In the genomic region with DNA sequence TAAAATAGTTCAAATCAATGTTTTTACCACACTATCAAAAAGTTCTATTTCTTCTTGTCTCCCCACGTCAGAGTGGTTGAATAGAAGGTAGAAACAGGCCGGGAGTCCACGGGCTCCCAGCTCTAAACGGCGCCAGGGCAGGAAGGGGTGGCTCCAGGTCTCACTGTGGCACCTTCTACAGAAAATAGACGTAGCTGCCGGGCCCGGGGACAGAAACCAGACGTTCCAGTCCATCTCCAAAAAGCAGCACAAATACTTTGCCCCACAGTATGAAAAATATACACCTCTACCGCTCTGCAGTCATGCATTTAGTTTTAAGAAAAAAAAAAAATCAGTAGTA, we compare ENCODE assay signal across 19 cellular contexts. TPM values are rescaled to one million over a fixed set of nuclear protein-coding genes. Genes with fewer than 3 reads are reported as not detected.
DNase-seq lines count a peak whose midpoint lies in the region; ATAC-seq, FAIRE-seq and TF ChIP-seq lines count a peak whose summit lies in the region.
"Had no signal": no experiment of that assay in that cellular context is flagged by ENCODE, and none has a peak within 500 bp of the region (broad histone marks: within the 10 kb centered on the region; RNA-seq: fewer than 3 reads in every experiment).

No MANE protein-coding gene starts in this region.

- H4K20me1 ChIP-seq in osteoblast (ENCODE audit: insufficient read depth, low read length), result peaks cover 26% of the 10 kb centered on the region

- FAIRE-seq in RCC 7860 (lab: Jason Lieb, UNC), result no peak
- FAIRE-seq: GM12878 had no signal

- H3K27me3 ChIP-seq in heart left ventricle (no peaks in the 10 kb centered on the region), right cardiac atrium (ENCODE audit: control insufficient read depth, insufficient read depth) (no peaks in the 10 kb centered on the region), osteoblast (ENCODE audit: insufficient read depth, low read length) (no peaks in the 10 kb centered on the region), vagina (no peaks in the 10 kb centered on the region)
- H3K27me3 ChIP-seq in CD8-positive, alpha-beta T cell (ENCODE audit: insufficient read depth, low read length), result no peaks in the 10 kb centered on the region
- H3K27me3 ChIP-seq: hepatocyte had no signal

- intact Hi-C loops in heart left ventricle (cut with DNase I) (loop anchor here in 1 of 10 donors (10.0 kb wide), 1 partner anchor 373 kb away; no protein-coding TSS in a partner anchor), right cardiac atrium (cut with DNase I) (no loop called here), vagina (cut with DNase I) (no loop called here)
- intact Hi-C loops in CD8-positive, alpha-beta T cell (cut with DNase I, micrococcal nuclease), result no loop called here

- no peak overlapping the region for H3K4me3 Mint-ChIP-seq in CD8-positive, alpha-beta T cell
- H3K4me3 Mint-ChIP-seq: activated B cell treated with CpG ODN at 0.5 μM for 24 hours; activated naive CD4-positive, alpha-beta T cell treated with anti-CD3 and anti-CD28 coated beads, Interleukin-2, amount 50 U/mL, for 24 hours had no signal

- H3K4me1 Mint-ChIP-seq in CD8-positive, alpha-beta T cell (ENCODE audit: low read depth), result no peaks in the 10 kb centered on the region
- H3K4me1 Mint-ChIP-seq: activated B cell treated with CpG ODN at 0.5 μM for 24 hours; activated naive CD4-positive, alpha-beta T cell treated with anti-CD3 and anti-CD28 coated beads, Interleukin-2, amount 50 U/mL, for 24 hours had no signal

- H3K27ac Mint-ChIP-seq in CD8-positive, alpha-beta T cell, result no peak overlapping the region
- H3K27ac Mint-ChIP-seq: activated B cell treated with CpG ODN at 0.5 μM for 24 hours; activated naive CD4-positive, alpha-beta T cell treated with anti-CD3 and anti-CD28 coated beads, Interleukin-2, amount 50 U/mL, for 24 hours had no signal

- H3K9me3 ChIP-seq in heart left ventricle (no peaks in the 10 kb centered on the region), right cardiac atrium (ENCODE audit: control insufficient read depth, low read length) (no peaks in the 10 kb centered on the region), osteoblast (ENCODE audit: low read depth, low read length) (no peaks in the 10 kb centered on the region), vagina (no peaks in the 10 kb centered on the region)
- H3K9me3 ChIP-seq in CD8-positive, alpha-beta T cell (ENCODE audit: low read length), result no peaks in the 10 kb centered on the region

- no peak for DNase-seq in heart left ventricle
- no peak for DNase-seq in right cardiac atrium
- DNase-seq in osteoblast (ENCODE audit: insufficient read length, low spot score, missing footprints), result peak; percentile 65
- DNase-seq in vagina (ENCODE audit: extremely low spot score in 2 of 2), result no peak
- DNase-seq in CD8-positive, alpha-beta T cell, result no peak
- no peak for DNase-seq in stimulated activated CD4-positive, alpha-beta T cell treated with anti-CD3 and anti-CD28 coated beads, Interleukin-4, amount 100 ng/mL, for 24 hours
- DNase-seq in RCC 7860 (ENCODE audit: low spot score), result no peak
- DNase-seq: activated B cell treated with CpG ODN at 0.5 μM for 24 hours; COR-L47; effector memory CD4-positive, alpha-beta T cell; GOT3; KG1; NCI-H1092; NCI-H2171 treated with DMSO at 0.1 percent for 48 hours; stimulated activated naive CD4-positive, alpha-beta T cell treated with Interleukin-2 at 50 U/mL for 16 hours had no signal

- ATAC-seq in heart left ventricle (no peak), right cardiac atrium (no peak)
- ATAC-seq in CD8-positive, alpha-beta T cell, result no peak
- ATAC-seq: GM12878 had no signal

- H3K36me3 Mint-ChIP-seq in CD8-positive, alpha-beta T cell, result peaks cover 56% of the 10 kb centered on the region

- WGBS in heart left ventricle, 4 donors, result 54 to 66% (median 63%) methylated on average over 10 of the region's 10 CpGs
- 47% methylated on average over 10 of the region's 10 CpGs for WGBS in right cardiac atrium

- H2AFZ ChIP-seq in osteoblast (ENCODE audit: low read length), result no peak overlapping the region
- H2AFZ ChIP-seq: hepatocyte had no signal

- TF ChIP-seq POLR2A in heart left ventricle (IDR thresholded peaks at IDR 0.05) (no peak), vagina (IDR thresholded peaks at IDR 0.05) (no peak)

- H3K27me3 Mint-ChIP-seq in CD8-positive, alpha-beta T cell (ENCODE audit: low read depth), result no peaks in the 10 kb centered on the region
- H3K27me3 Mint-ChIP-seq: activated B cell treated with CpG ODN at 0.5 μM for 24 hours; activated naive CD4-positive, alpha-beta T cell treated with anti-CD3 and anti-CD28 coated beads, Interleukin-2, amount 50 U/mL, for 24 hours had no signal

- H3K4me1 ChIP-seq in heart left ventricle, result peaks cover 0 to 17% (median 3%) of the 10 kb centered on the region in 12 donors
- H3K4me1 ChIP-seq in right cardiac atrium (ENCODE audit: control insufficient read depth, insufficient read depth, low read length), result no peaks in the 10 kb centered on the region
- peaks cover 16% of the 10 kb centered on the region for H3K4me1 ChIP-seq in osteoblast (ENCODE audit: insufficient read depth, low read length)
- H3K4me1 ChIP-seq in vagina, result peaks cover 16% of the 10 kb centered on the region
- H3K4me1 ChIP-seq in CD8-positive, alpha-beta T cell (ENCODE audit: insufficient read depth, low read length), result no peaks in the 10 kb centered on the region

- H3K79me2 ChIP-seq in osteoblast (ENCODE audit: insufficient read depth, low read length), result no peaks in the 10 kb centered on the region

- CTCF ChIA-PET in CD8-positive, alpha-beta T cell (lab: Charles Lee), result interaction anchor here (0.8 to 1.2 kb wide), 2 partner anchors 17 to 218 kb away, joined by 3 read pairs; no protein-coding TSS in a partner anchor

- H3K9me3 Mint-ChIP-seq in CD8-positive, alpha-beta T cell, result no peaks in the 10 kb centered on the region
- H3K9me3 Mint-ChIP-seq: activated B cell treated with CpG ODN at 0.5 μM for 24 hours; activated naive CD4-positive, alpha-beta T cell treated with anti-CD3 and anti-CD28 coated beads, Interleukin-2, amount 50 U/mL, for 24 hours had no signal

- no peak overlapping the region for H3K4me2 ChIP-seq in osteoblast (ENCODE audit: insufficient read depth, low read length)
- H3K4me2 ChIP-seq: hepatocyte had no signal

- H3K36me3 ChIP-seq in heart left ventricle (peaks cover 0 to 74% (median 55%) of the 10 kb centered on the region in 9 donors), osteoblast (ENCODE audit: insufficient read depth, low read length) (peaks cover 43% of the 10 kb centered on the region), vagina (peaks cover 0 to 52% of the 10 kb centered on the region in 2 donors)
- H3K36me3 ChIP-seq in CD8-positive, alpha-beta T cell (ENCODE audit: insufficient read depth, low read length), result peaks cover 31% of the 10 kb centered on the region

- H3K4me3 ChIP-seq in heart left ventricle (no peak overlapping the region), right cardiac atrium (ENCODE audit: low read length) (no peak overlapping the region), osteoblast (ENCODE audit: insufficient read depth, low read length) (no peak overlapping the region), vagina (no peak overlapping the region)
- H3K4me3 ChIP-seq in CD8-positive, alpha-beta T cell (ENCODE audit: low read depth, low read length), result no peak overlapping the region
- H3K4me3 ChIP-seq: GM12878, hepatocyte had no signal

- H3K27ac ChIP-seq in heart left ventricle (peak overlapping the region in 7 of 12 donors; percentile 14 to 70 (median 62)), right cardiac atrium (ENCODE audit: low read length) (no peak overlapping the region), cingulate gyrus (ENCODE audit: low read depth, low read length) (peak overlapping the region; percentile 85), osteoblast (ENCODE audit: low read depth, low read length) (peak overlapping the region; percentile 43), vagina (peak overlapping the region; percentile 10)
- no peak overlapping the region for H3K27ac ChIP-seq in CD8-positive, alpha-beta T cell (ENCODE audit: low read depth, low read length)

- TF ChIP-seq CTCF in heart left ventricle (IDR thresholded peaks at IDR 0.05) (no peak), osteoblast (IDR thresholded peaks at IDR 0.05; ENCODE audit: extremely low read depth, low read depth, low read length) (no peak), vagina (IDR thresholded peaks at IDR 0.05) (no peak)
- TF ChIP-seq CTCF in CD8-positive, alpha-beta T cell (IDR thresholded peaks at IDR 0.05), result no peak

- POLR2A ChIA-PET in CD8-positive, alpha-beta T cell (lab: Charles Lee), result no interaction called here

RNA-seq across cellular contexts. Expression of gene CCNK, which starts 30.9 kb away (rescaled TPM):
- total RNA-seq in heart left ventricle (10 to 100 TPM; 11.8 to 35.3 (median 30.2) TPM), right cardiac atrium (10 to 100 TPM; 30.0 to 36.5 (median 31.4) TPM), osteoblast (28.6 and 35.4 TPM in 2 replicates), vagina (27.5 TPM)
- polyA plus RNA-seq in heart left ventricle (10 to 100 TPM in 1 of 2 donors, 1 to 10 TPM in 1; 9.1 to 20.6 TPM), right cardiac atrium (12.2 TPM)
- 100 to 1,000 TPM; 171 to 177 TPM for total RNA-seq in CD8-positive, alpha-beta T cell

RNA-seq across cellular contexts. Expression of gene SETD3, which starts 31.4 kb away (rescaled TPM):
- total RNA-seq in heart left ventricle (100 to 1,000 TPM in 4 of 9 donors, 10 to 100 TPM in 5; 80.1 to 130 (median 99.4) TPM), right cardiac atrium (100 to 1,000 TPM; 101 to 127 (median 113) TPM), osteoblast (58.6 and 65.1 TPM in 2 replicates), vagina (49.8 TPM)
- polyA plus RNA-seq in heart left ventricle (10 to 100 TPM; 49.7 to 81.7 TPM), right cardiac atrium (65.4 TPM)
- total RNA-seq in CD8-positive, alpha-beta T cell, result 10 to 100 TPM; 40.3 to 45.6 TPM

Comparison
In these comparisons a context has a peak if more than half of its experiments do, and no peak if none do; other contexts are left out.
1. H3K27ac ChIP-seq: peak in heart left ventricle (7 of 12), cingulate gyrus (single experiment), osteoblast (single experiment) and vagina (single experiment); none in right cardiac atrium (single experiment) and CD8-positive, alpha-beta T cell (single experiment).